In the genomic region with DNA sequence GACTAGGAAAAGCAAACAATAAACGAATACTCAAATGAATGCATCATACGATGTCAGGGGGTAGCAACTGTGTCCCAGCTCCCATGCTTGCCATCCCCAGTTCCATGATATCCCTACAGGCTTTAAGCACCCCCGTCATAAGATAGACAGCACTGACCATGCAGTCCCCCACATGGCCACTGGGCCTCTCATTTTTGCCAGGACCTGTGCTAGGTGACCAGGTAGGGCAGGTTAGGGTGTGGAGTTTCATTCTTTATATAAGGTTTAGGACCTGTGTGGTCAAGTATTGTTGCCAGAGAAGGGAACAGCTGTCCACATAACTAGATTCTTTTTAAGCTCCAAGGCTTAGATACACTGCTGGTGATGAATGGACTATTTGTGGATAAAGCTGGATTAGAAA, we compare ENCODE assay signal across 1 cellular context.
TF ChIP-seq lines count a peak whose summit lies in the region.

No MANE protein-coding gene starts in this region.

TF ChIP-seq in HCT116, 20 proteins besides CTCF, POLR2A, EP300 and RAD21 (continued from another document):
- TF ChIP-seq ZFX (IDR thresholded peaks at IDR 0.05): no peak
- no peak for TF ChIP-seq SRF (IDR thresholded peaks at IDR 0.05; ENCODE audit: low read depth)
- TF ChIP-seq CBX3 (IDR thresholded peaks at IDR 0.05; ENCODE audit: low read depth): no peak
- no peak for TF ChIP-seq POLR2AphosphoS5 (IDR thresholded peaks at IDR 0.05; ENCODE audit: low read depth, low read length)
- TF ChIP-seq CEBPB (IDR thresholded peaks at IDR 0.05; ENCODE audit: low read depth): no peak
- no peak for TF ChIP-seq ELF1 (IDR thresholded peaks at IDR 0.05; ENCODE audit: borderline replicate concordance, low read depth)
- no peak for TF ChIP-seq REST (IDR thresholded peaks at IDR 0.05; ENCODE audit: low read depth)
